Comparison of ENCODE assay signal across 8 cellular contexts in the genomic region with DNA sequence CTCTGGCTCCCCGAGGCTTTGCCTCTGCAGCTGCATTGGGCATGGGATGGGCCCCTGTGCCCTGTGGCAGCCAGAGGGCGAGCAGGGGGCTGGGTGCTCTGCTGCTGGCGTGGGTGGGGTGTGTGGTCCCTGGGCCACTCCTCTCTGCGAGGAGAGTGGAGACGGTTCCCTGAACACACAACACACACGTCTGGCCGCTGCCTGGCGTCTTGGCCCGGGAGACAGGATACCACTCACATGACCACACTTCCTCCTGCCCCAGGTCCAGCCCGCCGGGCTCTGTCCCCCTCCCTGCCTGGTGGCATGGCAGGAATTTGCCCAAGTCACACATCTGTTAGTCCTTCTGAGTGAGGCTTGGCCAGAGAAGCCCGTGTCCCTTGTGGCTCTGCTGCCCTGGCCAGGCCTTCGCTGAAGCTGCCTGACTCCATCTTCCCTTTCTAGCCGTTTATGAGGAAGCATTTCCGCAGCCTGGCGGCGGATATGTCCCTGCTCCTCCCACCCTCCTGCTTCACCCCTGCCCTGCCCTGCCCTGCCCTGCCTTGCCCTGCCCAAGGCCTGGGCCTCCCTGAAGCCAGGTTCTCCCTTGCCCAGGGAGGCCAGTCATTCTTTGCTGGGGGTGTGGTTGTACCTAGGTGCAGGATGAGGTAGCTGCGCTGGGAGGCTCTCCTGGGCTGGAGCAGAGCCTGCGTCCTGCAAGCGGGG. TPM values are rescaled to one million over a fixed set of nuclear protein-coding genes. Genes with fewer than 3 reads are reported as not detected.
A peak's percentile ranks its signal among the peaks of the same experiment; 100 is the strongest.
DNase-seq lines count a peak whose midpoint lies in the region; ATAC-seq and TF ChIP-seq lines count a peak whose summit lies in the region.

No MANE protein-coding gene starts in this region.

- TF ChIP-seq CTCF in Caco-2 (IDR thresholded peaks at IDR 0.05; ENCODE audit: insufficient read depth in 1 of 2, low read depth in 1 of 2, low read length in 1 of 2, severe bottlenecking in 1 of 2, unreplicated experiment in 1 of 2) (no peak), Peyer's patch (IDR thresholded peaks at IDR 0.05) (peak in 3 of 6 experiments; percentile 12 to 30 (median 27)), epithelial cell of proximal tubule (conservative IDR thresholded peaks at IDR 0.05; ENCODE audit: low read depth, low read length) (no peak), uterus (IDR thresholded peaks at IDR 0.05) (no peak), GM20000 (IDR thresholded peaks at IDR 0.05; ENCODE audit: extremely low read depth, missing control alignments) (no peak)

- POLR2A ChIA-PET in Caco-2 (lab: Charles Lee): no interaction called here

- H3K9me3 Mint-ChIP-seq in Caco-2 (ENCODE audit: unreplicated experiment): no peaks in the 10 kb centered on the region

- intact Hi-C loops in Caco-2 (cut with micrococcal nuclease; ENCODE audit: unreplicated experiment): no loop called here
- intact Hi-C loops in uterus (cut with DNase I; ENCODE audit: low total_unique reads): no loop called here

- H3K9ac ChIP-seq in mucosa of stomach (ENCODE audit: low read length): peak overlapping the region; percentile 97

- H3K4me1 Mint-ChIP-seq in Caco-2 (ENCODE audit: low read depth, unreplicated experiment): peaks cover 30% of the 10 kb centered on the region

- H3K4me3 Mint-ChIP-seq in Caco-2 (ENCODE audit: unreplicated experiment): peak overlapping the region; percentile 97

- H3K27me3 Mint-ChIP-seq in Caco-2 (ENCODE audit: insufficient read depth, unreplicated experiment): no peaks in the 10 kb centered on the region

- H3K4me1 ChIP-seq in Caco-2 (peaks cover 55% of the 10 kb centered on the region), Peyer's patch (peaks cover 20 to 73% (median 29%) of the 10 kb centered on the region in 4 donors), mucosa of stomach (ENCODE audit: control insufficient read depth, insufficient read depth, low read length) (peaks cover 79% of the 10 kb centered on the region), uterus (peaks cover 15 to 53% of the 10 kb centered on the region in 2 donors)

- H3K27ac ChIP-seq in Peyer's patch: peak overlapping the region; percentile 64 to 99 (median 92)
- H3K27ac ChIP-seq in uterus: peak overlapping the region; percentile 92 to 98

- H3K36me3 ChIP-seq in Caco-2 (ENCODE audit: control insufficient read depth, insufficient read depth, low read length) (peaks cover 3% of the 10 kb centered on the region), Peyer's patch (peaks cover 0 to 9% (median 0%) of the 10 kb centered on the region in 3 donors), mucosa of stomach (ENCODE audit: control insufficient read depth, insufficient read depth, low read length) (peaks cover 17% of the 10 kb centered on the region), uterus (no peaks in the 10 kb centered on the region)

- H3K36me3 Mint-ChIP-seq in Caco-2 (ENCODE audit: insufficient read depth, unreplicated experiment): peaks cover 70% of the 10 kb centered on the region

- no peak for DNase-seq in Caco-2
- DNase-seq in Peyer's patch: peak in 2 of 3 donors; percentile 90 to 91
- DNase-seq in epithelial cell of proximal tubule (ENCODE audit: low read depth): no peak
- DNase-seq in uterus: peak; percentile 52 to 66
- no peak for DNase-seq in GM20000 (ENCODE audit: low spot score)
- DNase-seq in superior temporal gyrus (ENCODE audit: extremely low spot score): no peak

- no peaks in the 10 kb centered on the region for H3K27me3 ChIP-seq in Caco-2 (replicated peaks; ENCODE audit: control insufficient read depth, insufficient read depth, low read length)
- H3K27me3 ChIP-seq in Peyer's patch: no peaks in the 10 kb centered on the region
- no peaks in the 10 kb centered on the region for H3K27me3 ChIP-seq in mucosa of stomach (ENCODE audit: control insufficient read depth, insufficient read depth, low read length)
- no peaks in the 10 kb centered on the region for H3K27me3 ChIP-seq in uterus

- no TSS peak for BruUV-seq in Caco-2 (replicated peaks; lab: Mats Ljungman, UMichigan)

- no peak for ATAC-seq in HG03045 (IDR thresholded peaks at IDR 0.05; ENCODE audit: unreplicated experiment)

- H3K9me3 ChIP-seq in Caco-2 (no peaks in the 10 kb centered on the region), Peyer's patch (no peaks in the 10 kb centered on the region), mucosa of stomach (ENCODE audit: control insufficient read depth, low read length) (no peaks in the 10 kb centered on the region), uterus (no peaks in the 10 kb centered on the region)

- CTCF ChIA-PET in Caco-2 (lab: Charles Lee): no interaction called here

- TF ChIP-seq POLR2A in Peyer's patch (IDR thresholded peaks at IDR 0.05) (peak; percentile 51 to 80), uterus (IDR thresholded peaks at IDR 0.05) (peak in 1 of 2 donors; percentile 33)

- peak overlapping the region; percentile 91 for H3K27ac Mint-ChIP-seq in Caco-2 (ENCODE audit: unreplicated experiment)

- H3K4me3 ChIP-seq in Caco-2 (ENCODE audit: low read depth, low read length) (no peak overlapping the region), Peyer's patch (peak overlapping the region; percentile 1 to 99 (median 82)), epithelial cell of proximal tubule (ENCODE audit: low read depth, low read length) (peak overlapping the region; percentile 98), mucosa of stomach (ENCODE audit: low read length) (peak overlapping the region; percentile 96), uterus (peak overlapping the region; percentile 91 to 92)

RNA-seq across cellular contexts. Expression of a gene that starts 3.0 kb away (rescaled TPM):
- 197 and 224 TPM in 2 replicates for total RNA-seq in Caco-2 (2022)
- total RNA-seq in Peyer's patch: 10 to 100 TPM; 21.5 to 91.2 (median 69.6) TPM
- total RNA-seq in epithelial cell of proximal tubule: 20.0 and 41.9 TPM in 2 replicates
- 100 to 1,000 TPM in 1 of 4 donors, 10 to 100 TPM in 2, 1 to 10 TPM in 1; 8.5 to 161 (median 28.1) TPM for total RNA-seq in uterus

RNA-seq across cellular contexts. Expression of a gene that starts 32.5 kb away (rescaled TPM):
- 19.0 and 26.4 TPM in 2 replicates for total RNA-seq in Caco-2 (2022)
- 10 to 100 TPM; 33.8 to 74.1 (median 44.1) TPM for total RNA-seq in Peyer's patch
- 13.2 and 16.7 TPM in 2 replicates for total RNA-seq in epithelial cell of proximal tubule
- total RNA-seq in uterus: 10 to 100 TPM in 2 of 4 donors, 1 to 10 TPM in 2; 3.1 to 52.6 (median 16.7) TPM

Comparison
In these comparisons a context has a peak if more than half of its experiments do, and no peak if none do; other contexts are left out.
1. DNase-seq: peak in Peyer's patch (2 of 3) and uterus (2 of 2); none in Caco-2 (0 of 2), epithelial cell of proximal tubule (single experiment), GM20000 (single experiment) and superior temporal gyrus (single experiment).